In the genomic region with DNA sequence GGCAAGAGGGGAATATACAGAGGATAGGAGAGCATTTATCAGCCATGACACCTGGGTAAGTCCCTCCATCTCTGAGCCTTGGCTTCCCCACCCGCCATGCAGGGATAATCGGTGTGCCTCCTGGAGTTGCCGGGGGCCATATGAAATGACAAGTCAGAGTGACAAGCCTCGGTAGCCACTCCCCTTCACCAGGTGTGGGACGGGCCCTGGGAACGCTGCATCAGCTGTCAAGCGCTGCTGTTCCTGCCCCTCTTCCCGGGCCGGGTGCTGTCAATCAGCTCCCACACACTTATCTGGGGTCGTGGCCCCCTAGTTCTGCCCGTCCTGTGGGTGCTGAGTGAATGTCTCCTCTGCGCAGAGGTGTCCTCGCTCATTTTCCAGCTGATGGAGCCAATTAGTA, we compare ENCODE assay signal across 23 cellular contexts. TPM values are rescaled to one million over a fixed set of nuclear protein-coding genes. Genes with fewer than 3 reads are reported as not detected.
DNase-seq lines count a peak whose midpoint lies in the region; ATAC-seq, FAIRE-seq and TF ChIP-seq lines count a peak whose summit lies in the region.
"Had no signal": no experiment of that assay in that cellular context is flagged by ENCODE, and none has a peak within 500 bp of the region (broad histone marks: within the 10 kb centered on the region; RNA-seq: fewer than 3 reads in every experiment).

No MANE protein-coding gene starts in this region.

- no peaks in the 10 kb centered on the region for H3F3A ChIP-seq in neural cell (ENCODE audit: insufficient read depth, low read length, poor library complexity, severe bottlenecking)

- FAIRE-seq in GM12878 (lab: Jason Lieb, UNC) = no peak
- FAIRE-seq: G401.6, GM18507, GM19239, HepG2, K562, RCC 7860 had no signal

- TF ChIP-seq CTCF in HCT116 (IDR thresholded peaks at IDR 0.05 in 2 of 3, conservative IDR thresholded peaks at IDR 0.05 in 1 of 3; ENCODE audit: borderline replicate concordance in 1 of 3, insufficient read depth in 1 of 3, low read depth in 2 of 3, low read length in 2 of 3) (no peak), GM12878 (IDR thresholded peaks at IDR 0.05 in 2 of 3, conservative IDR thresholded peaks at IDR 0.05 in 1 of 3; ENCODE audit: control insufficient read depth in 2 of 3, extremely low read depth in 1 of 3, insufficient read depth in 1 of 3, low read depth in 3 of 3, low read length in 3 of 3) (no peak), neural cell (IDR thresholded peaks at IDR 0.05; ENCODE audit: poor library complexity, severe bottlenecking) (no peak)

- H3K79me2 ChIP-seq in HCT116 (ENCODE audit: insufficient read depth, low read length) (no peaks in the 10 kb centered on the region), GM12878 (ENCODE audit: control insufficient read depth, insufficient read depth, low read length) (no peaks in the 10 kb centered on the region), neural cell (replicated peaks; ENCODE audit: insufficient read depth, low read length) (no peaks in the 10 kb centered on the region)

- H3K36me3 ChIP-seq in HCT116 (ENCODE audit: control insufficient read depth in 1 of 2, insufficient read depth in 2 of 2, low read length in 2 of 2) = no peaks in the 10 kb centered on the region
- H3K36me3 ChIP-seq in GM12878 (ENCODE audit: control insufficient read depth in 2 of 2, insufficient read depth in 2 of 2, low read length in 1 of 2) = no peaks in the 10 kb centered on the region
- no peaks in the 10 kb centered on the region for H3K36me3 ChIP-seq in neural cell (ENCODE audit: insufficient read depth, low read length)
- H3K36me3 ChIP-seq: SJSA1 had no signal

- TF ChIP-seq EP300 in GM12878 (IDR thresholded peaks at IDR 0.05; ENCODE audit: borderline replicate concordance in 1 of 2, control insufficient read depth in 1 of 2, low read depth in 2 of 2, low read length in 2 of 2) (no peak), neural cell (conservative IDR thresholded peaks at IDR 0.05; ENCODE audit: poor library complexity, severe bottlenecking) (no peak)

- no peak for TF ChIP-seq RAD21 in HCT116 (IDR thresholded peaks at IDR 0.05; ENCODE audit: low read depth)
- TF ChIP-seq RAD21 in GM12878 (IDR thresholded peaks at IDR 0.05; ENCODE audit: insufficient read depth, low read depth, low read length) = no peak
- TF ChIP-seq RAD21 in neural cell (conservative IDR thresholded peaks at IDR 0.05) = no peak

- POLR2A ChIA-PET in HCT116 (lab: Charles Lee) (no interaction called here), GM12878 (lab: Charles Lee) (no interaction called here)

- H3K4me2 ChIP-seq in HCT116 (ENCODE audit: low read length) (no peak overlapping the region), GM12878 (ENCODE audit: control insufficient read depth, insufficient read depth) (no peak overlapping the region), neural cell (ENCODE audit: low read length) (no peak overlapping the region)

- H3K9me3 ChIP-seq in HCT116 (ENCODE audit: control insufficient read depth in 1 of 2, insufficient read depth in 1 of 2, low read depth in 1 of 2, low read length in 2 of 2) (no peaks in the 10 kb centered on the region), GM12878 (replicated peaks; ENCODE audit: control insufficient read depth, insufficient read depth, low read length) (no peaks in the 10 kb centered on the region), neural cell (ENCODE audit: low read length) (no peaks in the 10 kb centered on the region)
- H3K9me3 ChIP-seq: SJSA1 had no signal

- H3K27ac ChIP-seq in HCT116 (ENCODE audit: low read depth, low read length) (no peak overlapping the region), GM12878 (ENCODE audit: control insufficient read depth, insufficient read depth) (no peak overlapping the region), neural cell (ENCODE audit: low read length) (no peak overlapping the region)
- H3K27ac ChIP-seq: HL-60, SJSA1 had no signal

- H3K9me2 ChIP-seq in HCT116 (ENCODE audit: insufficient read depth) (no peaks in the 10 kb centered on the region), neural cell (ENCODE audit: insufficient read depth, low read length) (no peaks in the 10 kb centered on the region)

- BruUV-seq in HCT116 (replicated peaks; lab: Mats Ljungman, UMichigan) = no TSS peak
- no TSS peak for BruUV-seq in GM12878 (replicated peaks; lab: Mats Ljungman, UMichigan)

- in situ Hi-C loops in GM12878 (cut with MboI) = no loop called here

- H3K4me3 ChIP-seq in HCT116 (replicated peaks in 1 of 2; ENCODE audit: low read depth in 1 of 2, low read length in 2 of 2) (no peak overlapping the region), GM12878 (no peak overlapping the region), neural cell (ENCODE audit: low read length) (peak overlapping the region; percentile 5)
- H3K4me3 ChIP-seq: K562, SJSA1 had no signal

- ATAC-seq in HCT116 (peak; percentile 49), GM12878 (peak; percentile 36; the same call in 2 of the 3 replicates), GM19035 (IDR thresholded peaks at IDR 0.05; ENCODE audit: unreplicated experiment) (no peak)
- ATAC-seq: HepG2, K562 had no signal

- peaks cover 14% of the 10 kb centered on the region; the same call in 1 of the 2 replicates for H3K27me3 ChIP-seq in HCT116 (ENCODE audit: insufficient read depth, low read length)
- no peaks in the 10 kb centered on the region for H3K27me3 ChIP-seq in GM12878 (replicated peaks in 1 of 2; ENCODE audit: control insufficient read depth in 2 of 2, insufficient read depth in 2 of 2, low read length in 1 of 2)
- no peaks in the 10 kb centered on the region for H3K27me3 ChIP-seq in neural cell (ENCODE audit: insufficient read depth, low read depth, low read length)
- H3K27me3 ChIP-seq: SJSA1 had no signal

- SMC1A ChIA-PET in GM12878 (lab: Charles Lee; ENCODE audit: uncharacterized antibody, unreplicated experiment) = interaction anchor here (0.6 kb wide), 1 partner anchor 211 kb away, joined by 3 read pairs; no protein-coding TSS in a partner anchor

- H4K20me1 ChIP-seq in HCT116 (ENCODE audit: insufficient read depth) (no peaks in the 10 kb centered on the region), GM12878 (ENCODE audit: control insufficient read depth, insufficient read depth) (no peaks in the 10 kb centered on the region), neural cell (ENCODE audit: insufficient read depth) (no peaks in the 10 kb centered on the region)

- RAD21 ChIA-PET in HCT116 (lab: Charles Lee; ENCODE audit: low non-redundant PET in 1 of 2, low total read pairs in 2 of 2, uncharacterized antibody in 2 of 2, unreplicated experiment in 2 of 2) (no interaction called here), GM12878 (lab: Charles Lee; ENCODE audit: unreplicated experiment) (no interaction called here)

- WGBS in GM12878 (ENCODE audit: insufficient coverage, insufficient replicate concordance, low lambda C conversion rate, missing lambda C conversion rate) = 13% methylated on average over 13 of the region's 13 CpGs

- no peak overlapping the region for H2AFZ ChIP-seq in HCT116 (ENCODE audit: low read depth, low read length, poor library complexity, severe bottlenecking)
- H2AFZ ChIP-seq in GM12878 (ENCODE audit: control insufficient read depth, low read depth, low read length) = no peak overlapping the region
- no peak overlapping the region for H2AFZ ChIP-seq in neural cell (ENCODE audit: low read depth, low read length)

- intact Hi-C loops in HCT116 (cut with micrococcal nuclease) (no loop called here), GM12878 (cut with micrococcal nuclease; ENCODE audit: unreplicated experiment) (no loop called here)

- CTCF ChIA-PET in HCT116 (lab: Charles Lee) (no interaction called here), GM12878 (lab: Yijun Ruan, JAX) (no interaction called here)

- TF ChIP-seq POLR2A in HCT116 (IDR thresholded peaks at IDR 0.05; ENCODE audit: borderline replicate concordance, extremely low read depth, insufficient read depth, insufficient read length) (no peak), GM12878 (IDR thresholded peaks at IDR 0.05; ENCODE audit: low read depth, low read length) (no peak)

- DNase-seq in ELF-1 (ENCODE audit: low read depth, low spot score) (peak; percentile 36), HCT116 (ENCODE audit: low read depth, low spot score) (no peak), GM12878 (ENCODE audit: low read depth, low spot score) (no peak), NCI-H1436 (lab: John Stamatoyannopoulos, UW) (no peak), DMS153 treated with DMSO at 0.1 percent for 48 hours (lab: John Stamatoyannopoulos, UW; ENCODE audit: unreplicated experiment) (no peak)
- DNase-seq: CD4-positive, CD25-positive, alpha-beta regulatory T cell; MM.1S; NCI-H1048; NCI-H1694; NCI-H2081; NCI-H345; NCI-H524; NCI-H82 had no signal

- no peak overlapping the region for H3K9ac ChIP-seq in HCT116 (ENCODE audit: low read length)
- no peak overlapping the region for H3K9ac ChIP-seq in GM12878 (ENCODE audit: control insufficient read depth, insufficient read depth, low read length)
- no peak overlapping the region for H3K9ac ChIP-seq in neural cell (ENCODE audit: low read length)

- H3K4me1 ChIP-seq in HCT116 (ENCODE audit: control insufficient read depth in 1 of 2, insufficient read depth in 2 of 2, low read length in 2 of 2) = no peaks in the 10 kb centered on the region
- no peaks in the 10 kb centered on the region for H3K4me1 ChIP-seq in GM12878 (ENCODE audit: control insufficient read depth, insufficient read depth, low read length)
- H3K4me1 ChIP-seq: SJSA1 had no signal

RNA-seq across cellular contexts. Expression of a gene that starts 57.2 kb away (rescaled TPM):
- total RNA-seq in HCT116 (2021; ENCODE audit: unreplicated experiment) (17.3 TPM), GM12878 (2014; rRNA removed) (46.5 and 46.7 TPM in 2 replicates), GM12878 (2014; rRNA removed; fragmentation: Illumina TruSeq; extraction: Trizol) (23.5 and 24.6 TPM in 2 replicates), GM12878 (2021) (43.3 and 45.0 TPM in 2 replicates)
- polyA plus RNA-seq in HCT116 (2012) = 19.2 and 20.3 TPM in 2 replicates
- 30.5 and 31.1 TPM in 2 replicates for total RNA-seq in GM12878 (2013; cell fraction: nucleolus; rRNA removed)
- 9.7 TPM for polyA plus RNA-seq in GM12878 (2011; ENCODE audit: low read depth)
- polyA plus RNA-seq in GM12878 (2011; rRNA removed) (20.6 and 31.4 TPM in 2 replicates), GM12878 (2014; fragmentation: Illumina TruSeq; extraction: Trizol) (13.9 and 23.6 TPM in 2 replicates), GM12878 (2014; fragmentation: Nextera tagmentation; extraction: Ambion mirVana) (1 to 10 TPM in 1 of 2 experiments, under 1 TPM in 1; 0.24 to 2.8 TPM), GM12878 (2014; rRNA removed) (43.0 and 49.5 TPM in 2 replicates), GM12878 (2016; fragmentation: Nextera tagmentation; extraction: Ambion mirVana) (10 to 100 TPM; 32.3 to 33.8 TPM), neural cell (45.7 and 65.5 TPM in 2 replicates)
- 33.0 and 44.1 TPM in 2 replicates for polyA plus RNA-seq in GM12878 (2011; cell fraction: cytosol; rRNA removed)
- polyA plus RNA-seq in GM12878 (2011; cell fraction: nucleus; rRNA removed) = 97.0 and 97.7 TPM in 2 replicates
- polyA plus RNA-seq in GM12878 (2012) = 21.5 and 21.7 TPM in 2 replicates
- 22.3 and 39.3 TPM in 2 replicates for polyA minus RNA-seq in GM12878 (2011; rRNA and poly(A)+ RNA removed)
- 12.2 and 12.6 TPM in 2 replicates for polyA minus RNA-seq in GM12878 (2011; cell fraction: cytosol; rRNA and poly(A)+ RNA removed)
- polyA minus RNA-seq in GM12878 (2011; cell fraction: nucleus; rRNA and poly(A)+ RNA removed) = 21.5 and 32.6 TPM in 2 replicates
- 36.9 and 43.8 TPM in 2 replicates for polyA minus RNA-seq in neural cell

RNA-seq across cellular contexts. Expression of a gene that starts 57.5 kb away (rescaled TPM):
- total RNA-seq in HCT116 (2021; ENCODE audit: unreplicated experiment) (34.9 TPM), GM12878 (2014; rRNA removed) (47.1 and 49.6 TPM in 2 replicates), GM12878 (2014; rRNA removed; fragmentation: Illumina TruSeq; extraction: Trizol) (41.4 TPM in 2 replicates), GM12878 (2021) (51.7 and 59.3 TPM in 2 replicates)
- polyA plus RNA-seq in HCT116 (2012) = 35.1 and 36.8 TPM in 2 replicates
- total RNA-seq in GM12878 (2013; cell fraction: nucleolus; rRNA removed) = 48.3 and 48.4 TPM in 2 replicates
- polyA plus RNA-seq in GM12878 (2011; ENCODE audit: low read depth) = 26.0 TPM
- polyA plus RNA-seq in GM12878 (2011; rRNA removed) (43.2 and 43.9 TPM in 2 replicates), GM12878 (2014; fragmentation: Illumina TruSeq; extraction: Trizol) (9.6 and 22.5 TPM in 2 replicates), GM12878 (2014; fragmentation: Nextera tagmentation; extraction: Ambion mirVana) (10 to 100 TPM; 10.6 to 28.6 TPM), GM12878 (2014; rRNA removed) (55.2 and 56.1 TPM in 2 replicates), GM12878 (2016; fragmentation: Nextera tagmentation; extraction: Ambion mirVana) (10 to 100 TPM; 61.4 to 65.3 TPM), neural cell (43.2 and 52.6 TPM in 2 replicates)
- 44.5 and 58.9 TPM in 2 replicates for polyA plus RNA-seq in GM12878 (2011; cell fraction: cytosol; rRNA removed)
- polyA plus RNA-seq in GM12878 (2011; cell fraction: nucleus; rRNA removed) = 52.6 and 64.2 TPM in 2 replicates
- polyA plus RNA-seq in GM12878 (2012) = 37.4 and 47.5 TPM in 2 replicates
- 34.8 and 49.9 TPM in 2 replicates for polyA minus RNA-seq in GM12878 (2011; rRNA and poly(A)+ RNA removed)
- polyA minus RNA-seq in GM12878 (2011; cell fraction: cytosol; rRNA and poly(A)+ RNA removed) = 15.1 and 16.7 TPM in 2 replicates
- polyA minus RNA-seq in GM12878 (2011; cell fraction: nucleus; rRNA and poly(A)+ RNA removed) = 16.3 and 19.1 TPM in 2 replicates
- polyA minus RNA-seq in neural cell = 22.3 and 27.0 TPM in 2 replicates
